ENCODE assay signal across 14 cellular contexts in the genomic region with DNA sequence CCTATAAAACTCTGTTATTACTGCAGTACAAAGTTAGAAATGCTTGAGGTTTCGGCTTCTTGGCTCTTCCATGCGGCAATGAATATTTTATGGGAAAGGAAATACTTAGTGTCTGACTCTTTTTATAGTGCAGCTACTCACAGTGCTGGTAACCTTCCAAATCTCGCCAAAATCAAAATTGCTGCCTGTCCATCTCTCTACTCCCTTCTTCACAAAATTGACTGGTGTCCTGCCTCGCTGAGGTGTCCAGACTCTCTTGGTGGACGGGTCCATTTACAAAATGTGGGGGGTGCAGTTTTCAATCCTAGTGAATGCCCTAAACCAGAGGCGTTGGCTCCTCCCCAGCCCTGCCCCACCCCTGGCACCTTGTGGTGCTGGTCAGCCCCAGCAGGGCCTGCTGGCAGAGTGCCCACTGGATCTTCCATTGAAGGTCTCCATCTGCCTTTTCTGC.
DNase-seq lines count a peak whose midpoint lies in the region; ATAC-seq and TF ChIP-seq lines count a peak whose summit lies in the region.
"Had no signal": no experiment of that assay in that cellular context is flagged by ENCODE, and none has a peak within 500 bp of the region (broad histone marks: within the 10 kb centered on the region; RNA-seq: fewer than 3 reads in every experiment).

No MANE protein-coding gene starts in this region.

- no peak overlapping the region for H3K4me3 ChIP-seq in AG09309 (ENCODE audit: control insufficient read depth, low read depth, low read length)
- H3K4me3 ChIP-seq in fibroblast of the aortic adventitia (ENCODE audit: low read depth, low read length) = no peak overlapping the region
- peak overlapping the region; percentile 2 for H3K4me3 ChIP-seq in rectal smooth muscle tissue (ENCODE audit: low read length)
- H3K4me3 ChIP-seq: BLaER1 treated with 17β-estradiol and CSF1 and Interleukin-3, amounts not matched to agents 10 nM and 100 nM had no signal

- H3K9ac ChIP-seq in rectal smooth muscle tissue (ENCODE audit: low read length) = no peak overlapping the region
- H3K9ac ChIP-seq: BLaER1 treated with 17β-estradiol and CSF1 and Interleukin-3, amounts not matched to agents 10 nM and 100 nM had no signal

- peak overlapping the region; percentile 59 for H3K27ac ChIP-seq in rectal smooth muscle tissue (ENCODE audit: low read depth, low read length)
- H3K27ac ChIP-seq: BLaER1 treated with 17β-estradiol and CSF1 and Interleukin-3, amounts not matched to agents 10 nM and 100 nM; WERI-Rb-1 had no signal

- H3K4me1 ChIP-seq in rectal smooth muscle tissue (ENCODE audit: control insufficient read depth, insufficient read depth, low read length) = peaks cover 48% of the 10 kb centered on the region

- H3K36me3 ChIP-seq in rectal smooth muscle tissue (ENCODE audit: control insufficient read depth, insufficient read depth, low read length) = no peaks in the 10 kb centered on the region
- H3K36me3 ChIP-seq: BLaER1 treated with 17β-estradiol and CSF1 and Interleukin-3, amounts not matched to agents 10 nM and 100 nM; WERI-Rb-1 had no signal

- peak; percentile 80 for DNase-seq in AG09309 (ENCODE audit: low read depth)
- DNase-seq in RPMI7951 (ENCODE audit: low read depth) = peak; percentile 78
- peak; percentile 28 for DNase-seq in fibroblast of the aortic adventitia (ENCODE audit: low read depth)
- no peak for DNase-seq in SHP77 (lab: John Stamatoyannopoulos, UW)
- DNase-seq: activated T-cell treated with anti-CD3 and anti-CD28 coated beads, Interleukin-2, amount 50 U/mL, for 72 hours; NCI-H510A; SHP77 treated with DMSO at 0.1 percent for 48 hours; WERI-Rb-1 had no signal

- TF ChIP-seq CTCF in AG09309 (IDR thresholded peaks at IDR 0.05; ENCODE audit: control insufficient read depth, insufficient read depth, low read depth, low read length, missing control alignments) (no peak), fibroblast of the aortic adventitia (IDR thresholded peaks at IDR 0.05; ENCODE audit: insufficient read depth, low read length) (no peak)

- H3K27me3 ChIP-seq in rectal smooth muscle tissue (ENCODE audit: control insufficient read depth, insufficient read depth, low read length) = no peaks in the 10 kb centered on the region

- ATAC-seq in HG02840 (IDR thresholded peaks at IDR 0.05; ENCODE audit: low FRiP score, unreplicated experiment) = no peak
- ATAC-seq in GM21529 (IDR thresholded peaks at IDR 0.05; ENCODE audit: unreplicated experiment) = no peak
- no peak for ATAC-seq in SK-N-SH treated with all-trans-retinoic acid at 6 μM for 48 hours
- ATAC-seq: activated T-cell treated with anti-CD3 and anti-CD28 coated beads, Interleukin-2, amount 50 U/mL, for 72 hours; stimulated activated memory B cell treated with anti-CD40 and anti-IgM and Interleukin-4, amounts not matched to agents 10 μg/mL and 1 μg/mL and 100 μg/mL, for 72 hours had no signal

TF ChIP-seq in SK-N-SH treated with all-trans-retinoic acid at 6 μM for 48 hours, 23 proteins besides CTCF, POLR2A, EP300 and RAD21:
- no peak for TF ChIP-seq ARNTL (CRISPR knock-in tag; IDR thresholded peaks at IDR 0.05; ENCODE audit: borderline replicate concordance, low read depth)

Comparison
In these comparisons a context has a peak if more than half of its experiments do, and no peak if none do; other contexts are left out.
1. DNase-seq: peak in AG09309 (single experiment), RPMI7951 (single experiment) and fibroblast of the aortic adventitia (single experiment); none in SHP77 (0 of 2).